Comparison of ENCODE assay signal across 22 cellular contexts in the genomic region with DNA sequence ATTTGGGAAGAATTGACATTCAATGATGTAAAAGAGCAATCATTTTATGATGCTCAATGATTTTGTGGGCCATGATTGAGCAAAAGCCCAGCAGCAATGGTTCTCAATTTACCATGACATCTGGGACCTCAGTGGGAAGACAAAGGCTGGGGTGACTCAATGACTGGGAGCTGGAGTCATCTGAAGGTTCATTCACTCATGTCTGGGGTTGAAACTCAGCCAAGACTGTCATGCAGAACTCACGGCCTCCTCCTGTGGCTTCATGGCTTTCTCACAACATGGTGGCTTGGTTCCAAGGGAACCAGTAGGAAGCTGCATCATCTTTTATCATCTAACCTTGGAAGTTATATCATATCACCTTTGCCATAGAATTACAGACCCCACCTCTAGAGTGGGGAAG. TPM values are rescaled to one million over a fixed set of nuclear protein-coding genes. Genes with fewer than 3 reads are reported as not detected.
DNase-seq lines count a peak whose midpoint lies in the region; TF ChIP-seq lines count a peak whose summit lies in the region.
"Had no signal": no experiment of that assay in that cellular context is flagged by ENCODE, and none has a peak within 500 bp of the region (broad histone marks: within the 10 kb centered on the region; RNA-seq: fewer than 3 reads in every experiment).

No MANE protein-coding gene starts in this region.

- H3K36me3 ChIP-seq in brain microvascular endothelial cell (replicated peaks) = no peaks in the 10 kb centered on the region
- H3K36me3 ChIP-seq: lower lobe of right lung, thoracic aorta had no signal

- TF ChIP-seq CTCF in brain microvascular endothelial cell (IDR thresholded peaks at IDR 0.05; ENCODE audit: low read depth, low read length, missing control alignments) = no peak

- H3K27me3 ChIP-seq in brain microvascular endothelial cell (replicated peaks) = no peaks in the 10 kb centered on the region

- no peak overlapping the region for H3K27ac ChIP-seq in brain microvascular endothelial cell
- no peak overlapping the region for H3K27ac ChIP-seq in caudate nucleus (ENCODE audit: low read depth, low read length)
- H3K27ac ChIP-seq: lower lobe of right lung, PC-9, thoracic aorta had no signal

- no peak overlapping the region for H3K4me3 ChIP-seq in brain microvascular endothelial cell (ENCODE audit: low read depth, low read length)
- H3K4me3 ChIP-seq: lower lobe of right lung, PC-9, thoracic aorta had no signal

- in situ Hi-C loops in brain microvascular endothelial cell (cut with HindIII; ENCODE audit: low pct_ligation_motif_present, low sequenced_read_pairs) = no loop called here

- DNase-seq in Daoy (ENCODE audit: low read depth) (peak; percentile 58), LHCN-M2 (ENCODE audit: low read depth) (peak; percentile 56), brain microvascular endothelial cell (peak; percentile 74), foreskin melanocyte (peak; percentile 16), SHP77 (lab: John Stamatoyannopoulos, UW) (no peak), caudate nucleus (lab: John Stamatoyannopoulos, UW) (no peak), cerebellar cortex (ENCODE audit: low spot score) (no peak)
- DNase-seq in activated CD8-positive, alpha-beta memory T cell treated with anti-CD3 and anti-CD28 coated beads, Interleukin-2, amount 50 U/mL, for 4 hours = no peak
- DNase-seq: ACHN; activated CD4-positive, CD25-positive, alpha-beta regulatory T cell; activated CD8-positive, alpha-beta T cell treated with anti-CD3 and anti-CD28 coated beads, Interleukin-2, amount 10 ng/mL, durations not matched to agents 7 days and 5 days; activated T-cell treated with anti-CD3 and anti-CD28 coated beads, Interleukin-2, amount 50 U/mL, for 4 hours; CD4-positive, CD25-positive, alpha-beta regulatory T cell; DMS53; erythroblast; head of caudate nucleus; lower lobe of right lung; occipital lobe; PC-9; right cardiac atrium; SK-N-SH had no signal

RNA-seq across cellular contexts. Expression of gene CD226, which starts 45.1 kb away (rescaled TPM):
- total RNA-seq in Daoy (2014; rRNA removed; shearing (Covaris generic)) = 0.48 and 0.91 TPM in 2 replicates
- total RNA-seq in LHCN-M2 (2014; rRNA removed) = 0.38 and 0.69 TPM in 2 replicates
- polyA plus RNA-seq in LHCN-M2 (2012) = 0.10 TPM

Comparison
In these comparisons a context has a peak if more than half of its experiments do, and no peak if none do; other contexts are left out.
1. DNase-seq: peak in Daoy (single experiment), LHCN-M2 (single experiment), brain microvascular endothelial cell (single experiment) and foreskin melanocyte (single experiment); none in SHP77 (0 of 2), caudate nucleus (0 of 61), activated CD8-positive, alpha-beta memory T cell treated with anti-CD3 and anti-CD28 coated beads, Interleukin-2, amount 50 U/mL, for 4 hours (single experiment) and cerebellar cortex (single experiment).